Comparison of ENCODE assay signal across 8 cellular contexts in the genomic region with DNA sequence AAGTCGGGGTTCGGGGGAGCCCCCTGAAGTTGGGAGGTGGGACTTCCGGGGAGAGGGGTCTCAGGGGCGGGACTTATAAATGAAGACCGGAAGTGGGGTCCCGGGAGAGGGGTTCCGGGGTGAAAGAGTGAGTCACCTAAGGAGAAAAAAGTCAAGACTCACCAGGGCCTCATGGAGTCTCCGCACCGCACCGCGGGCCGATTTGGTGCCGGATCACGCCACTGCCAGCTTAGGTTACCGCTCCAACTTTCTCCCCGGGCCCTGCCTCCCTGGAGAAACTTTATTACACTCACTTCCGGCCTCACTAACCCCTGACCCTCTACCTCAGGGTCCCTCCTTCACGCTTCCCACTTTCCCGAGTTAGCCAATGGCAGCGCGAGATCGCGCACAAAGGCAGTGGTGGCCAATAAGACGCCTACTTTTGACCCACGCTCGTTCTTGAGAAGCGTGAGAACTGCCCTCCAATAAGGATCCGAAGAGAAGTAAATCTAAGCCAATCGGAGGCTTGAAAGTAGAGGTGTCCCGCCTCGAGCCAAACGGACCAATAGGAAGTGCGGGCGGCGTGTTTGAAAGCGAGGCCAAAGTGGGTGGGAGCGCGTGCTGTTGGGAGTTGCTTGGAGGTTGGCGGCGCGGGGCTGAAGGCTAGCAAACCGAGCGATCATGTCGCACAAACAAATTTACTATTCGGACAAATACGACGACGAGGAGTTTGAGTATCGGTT. TPM values are rescaled to one million over a fixed set of nuclear protein-coding genes. Genes with fewer than 3 reads are reported as not detected.
DNase-seq lines count a peak whose midpoint lies in the region; ATAC-seq and TF ChIP-seq lines count a peak whose summit lies in the region.

A gene (plus strand): TSS at position 596 of the 722 bp plus-strand sequence. CDS start 65 bp downstream, at position 661.

- TF ChIP-seq CTCF in PC-9 (conservative IDR thresholded peaks at IDR 0.05) (no peak), esophagus muscularis mucosa (IDR thresholded peaks at IDR 0.05) (no peak)

- TF ChIP-seq EP300 in esophagus muscularis mucosa (IDR thresholded peaks at IDR 0.05): no peak

- peak within 1 kb of the TSS; percentile 53 for H2AFZ ChIP-seq in PC-9

- peaks cover 48% of the 10 kb centered on the region for H3K4me1 ChIP-seq in PC-9 (replicated peaks; ENCODE audit: insufficient read depth)
- peaks cover 41 to 60% (median 53%) of the 10 kb centered on the region in 4 donors for H3K4me1 ChIP-seq in esophagus muscularis mucosa
- peaks cover 44% of the 10 kb centered on the region for H3K4me1 ChIP-seq in muscle layer of colon (ENCODE audit: insufficient read depth, low read length)

- no peaks in the 10 kb centered on the region for H3K9me2 ChIP-seq in PC-9 (ENCODE audit: insufficient read depth)

- H3K79me2 ChIP-seq in PC-9 (ENCODE audit: low read depth): peaks cover 69% of the 10 kb centered on the region

- H3K4me2 ChIP-seq in PC-9: peak within 1 kb of the TSS; percentile 93

- H3K9me3 ChIP-seq in PC-9 (ENCODE audit: insufficient read depth, low read depth): no peaks in the 10 kb centered on the region
- no peaks in the 10 kb centered on the region for H3K9me3 ChIP-seq in esophagus muscularis mucosa
- no peaks in the 10 kb centered on the region for H3K9me3 ChIP-seq in muscle layer of colon (ENCODE audit: low read length)

- peak; percentile 75 for ATAC-seq in GM21723 (IDR thresholded peaks at IDR 0.05; ENCODE audit: unreplicated experiment)
- peak; percentile 84 to 87 for ATAC-seq in activated T-cell treated with anti-CD3 and anti-CD28 coated beads, Interleukin-2, amount 50 U/mL, for 4 hours

- POLR2A ChIA-PET in PC-9 (lab: Charles Lee; ENCODE audit: unreplicated experiment): interaction anchor here (0.5 to 1.0 kb wide), 7 partner anchors 10 to 1016 kb away, joined by 3 to 26 read pairs (median 4); a partner anchor contains a TSS

- H3K36me3 Mint-ChIP-seq in activated T-cell treated with anti-CD3 and anti-CD28 coated beads, Interleukin-2, amount 50 U/mL, for 4 hours (ENCODE audit: insufficient read depth): peaks cover 13% of the 10 kb centered on the region

- H3K9ac ChIP-seq in muscle layer of colon (ENCODE audit: low read length): peak within 1 kb of the TSS; percentile 96

- H3K36me3 ChIP-seq in PC-9 (ENCODE audit: low read depth): peaks cover 19% of the 10 kb centered on the region
- peaks cover 0 to 11% (median 2%) of the 10 kb centered on the region in 4 donors for H3K36me3 ChIP-seq in esophagus muscularis mucosa
- H3K36me3 ChIP-seq in muscle layer of colon (ENCODE audit: insufficient read depth, low read length): no peaks in the 10 kb centered on the region

- peaks cover 6% of the 10 kb centered on the region; the same call in 1 of the 2 replicates for H4K20me1 ChIP-seq in PC-9 (ENCODE audit: insufficient read depth)

- CTCF ChIA-PET in PC-9 (lab: Charles Lee): interaction anchor here (0.6 to 1.5 kb wide), 3 partner anchors 9 to 111 kb away, joined by 3 to 22 read pairs (median 5); a partner anchor contains a TSS

- peak; percentile 77 for TF ChIP-seq POLR2A in esophagus muscularis mucosa (IDR thresholded peaks at IDR 0.05; ENCODE audit: low read depth)

- peaks cover 29% of the 10 kb centered on the region for H3K4me1 Mint-ChIP-seq in activated T-cell treated with anti-CD3 and anti-CD28 coated beads, Interleukin-2, amount 50 U/mL, for 4 hours (ENCODE audit: low read depth)

- DNase-seq in DMS79 (lab: John Stamatoyannopoulos, UW) (peak; percentile 100), KBM-7 (peak; percentile 99), PC-9 (peak; percentile 96 to 100), esophagus muscularis mucosa (ENCODE audit: extremely low spot score) (peak; percentile 100)
- DNase-seq in activated T-cell treated with anti-CD3 and anti-CD28 coated beads, Interleukin-2, amount 50 U/mL, for 4 hours: peak; percentile 94
- DNase-seq in stimulated activated CD8-positive, alpha-beta memory T cell treated with anti-CD3 and anti-CD28 coated beads, Interleukin-7, amount 100 ng/mL, for 24 hours (ENCODE audit: low read depth): peak; percentile 86

- no peaks in the 10 kb centered on the region for H3K9me3 Mint-ChIP-seq in activated T-cell treated with anti-CD3 and anti-CD28 coated beads, Interleukin-2, amount 50 U/mL, for 4 hours

- H3K27ac ChIP-seq in PC-9: peak within 1 kb of the TSS; percentile 97
- H3K27ac ChIP-seq in esophagus muscularis mucosa (replicated peaks in 1 of 4): peak within 1 kb of the TSS; percentile 96 to 98 (median 96)
- H3K27ac ChIP-seq in muscle layer of colon (ENCODE audit: low read depth, low read length): peak within 1 kb of the TSS; percentile 89

- H3K27me3 ChIP-seq in PC-9 (ENCODE audit: insufficient read depth, low read depth): no peaks in the 10 kb centered on the region
- H3K27me3 ChIP-seq in esophagus muscularis mucosa: no peaks in the 10 kb centered on the region
- H3K27me3 ChIP-seq in muscle layer of colon (ENCODE audit: control insufficient read depth in 1 of 2, insufficient read depth in 2 of 2, low read length in 2 of 2): no peaks in the 10 kb centered on the region

- intact Hi-C loops in PC-9 (cut with micrococcal nuclease; ENCODE audit: unreplicated experiment) (loop anchor here (1.0 to 5.0 kb wide), 3 partner anchors 43 to 348 kb away; a partner anchor contains a TSS), esophagus muscularis mucosa (cut with DNase I) (no loop called here)

- BruUV-seq in PC-9 (replicated peaks; lab: Mats Ljungman, UMichigan): no TSS peak

- no peak within 1 kb of the TSS for H3K4me3 Mint-ChIP-seq in activated T-cell treated with anti-CD3 and anti-CD28 coated beads, Interleukin-2, amount 50 U/mL, for 4 hours

- in situ Hi-C loops in KBM-7 (cut with MboI; ENCODE audit: low pct_unique_long_range_greater_than_20kb, low sequenced_read_pairs): no loop called here

- peaks cover 65% of the 10 kb centered on the region for H3F3A ChIP-seq in PC-9 (ENCODE audit: insufficient read depth, low read depth)

- peak within 1 kb of the TSS; percentile 87 for H3K4me3 ChIP-seq in PC-9
- peak within 1 kb of the TSS; percentile 63 to 77 (median 70) for H3K4me3 ChIP-seq in esophagus muscularis mucosa
- peak within 1 kb of the TSS; percentile 55 to 90 for H3K4me3 ChIP-seq in muscle layer of colon (ENCODE audit: low read depth in 1 of 2, low read length in 2 of 2)

- no peaks in the 10 kb centered on the region for H3K27me3 Mint-ChIP-seq in activated T-cell treated with anti-CD3 and anti-CD28 coated beads, Interleukin-2, amount 50 U/mL, for 4 hours (ENCODE audit: low read depth)

- WGBS in esophagus muscularis mucosa: under 1% methylated on average over 49 of the region's 49 CpGs

RNA-seq across cellular contexts. Expression of the gene that starts here (rescaled TPM):
- total RNA-seq in PC-9 (2021) (236 and 300 TPM in 2 replicates), esophagus muscularis mucosa (10 to 100 TPM; 11.6 to 21.5 (median 18.8) TPM)
- total RNA-seq in activated T-cell treated with anti-CD3 and anti-CD28 coated beads, Interleukin-2, amount 50 U/mL, for 4 hours: 10 to 100 TPM; 61.5 to 78.5 (median 76.7) TPM

Comparison
In these comparisons a context has a peak if more than half of its experiments do, and no peak if none do; other contexts are left out.
1. Peak in every context shown above with its lines: DNase-seq, ATAC-seq, H3K4me3 ChIP-seq and H3K27ac ChIP-seq.